Comparison of ENCODE assay signal across 19 cellular contexts in genomic region chr12:12202747-12203146, GRCh38.
A peak's percentile ranks its signal among the peaks of the same experiment; 100 is the strongest.
DNase-seq lines count a peak whose midpoint lies in the region; ATAC-seq and TF ChIP-seq lines count a peak whose summit lies in the region.
"Had no signal": no experiment of that assay in that cellular context is flagged by ENCODE, and none has a peak within 500 bp of the region (broad histone marks: within the 10 kb centered on the region; RNA-seq: fewer than 3 reads in every experiment).

No MANE protein-coding gene starts in this region.

- H3K9me3 Mint-ChIP-seq in endothelial cell (ENCODE audit: unreplicated experiment) = no peaks in the 10 kb centered on the region
- no peaks in the 10 kb centered on the region for H3K9me3 Mint-ChIP-seq in neural crest cell
- H3K9me3 Mint-ChIP-seq in activated T-cell treated with anti-CD3 and anti-CD28 coated beads, Interleukin-2, amount 50 U/mL, for 4 hours = peaks cover 4% of the 10 kb centered on the region

- CTCF ChIA-PET in A673 (lab: Charles Lee) = no interaction called here

- H3K27me3 Mint-ChIP-seq in endothelial cell (ENCODE audit: unreplicated experiment) (peaks cover 3% of the 10 kb centered on the region), neural crest cell (ENCODE audit: low read depth) (no peaks in the 10 kb centered on the region)
- peaks cover 9% of the 10 kb centered on the region for H3K27me3 Mint-ChIP-seq in activated T-cell treated with anti-CD3 and anti-CD28 coated beads, Interleukin-2, amount 50 U/mL, for 4 hours (ENCODE audit: low read depth)

- ATAC-seq in stimulated activated naive CD8-positive, alpha-beta T cell treated with anti-CD3 and anti-CD28 coated beads, Interleukin-15, Interleukin-2, amounts not matched to agents 100 U/mL and 50 U/mL, for 24 hours = no peak
- ATAC-seq in GM18870 (IDR thresholded peaks at IDR 0.05; ENCODE audit: unreplicated experiment) = no peak
- ATAC-seq in activated T-cell treated with anti-CD3 and anti-CD28 coated beads, Interleukin-2, amount 50 U/mL, for 4 hours = no peak
- ATAC-seq: HCT116 had no signal

- H3K36me3 Mint-ChIP-seq in endothelial cell (ENCODE audit: low read depth, unreplicated experiment) (peaks cover 40% of the 10 kb centered on the region), neural crest cell (ENCODE audit: low read depth) (peaks cover 34% of the 10 kb centered on the region)
- H3K36me3 Mint-ChIP-seq in activated T-cell treated with anti-CD3 and anti-CD28 coated beads, Interleukin-2, amount 50 U/mL, for 4 hours (ENCODE audit: insufficient read depth) = peaks cover 32% of the 10 kb centered on the region

- no peaks in the 10 kb centered on the region for H3K27me3 ChIP-seq in A673 (replicated peaks; ENCODE audit: insufficient read depth, low read depth, low read length, poor library complexity)

- BruUV-seq in A673 (replicated peaks; lab: Mats Ljungman, UMichigan) = no TSS peak

- intact Hi-C loops in A673 (cut with micrococcal nuclease; ENCODE audit: unreplicated experiment) = no loop called here

- H3K4me3 Mint-ChIP-seq in endothelial cell (ENCODE audit: unreplicated experiment) (no peak overlapping the region), neural crest cell (no peak overlapping the region)
- no peak overlapping the region for H3K4me3 Mint-ChIP-seq in activated T-cell treated with anti-CD3 and anti-CD28 coated beads, Interleukin-2, amount 50 U/mL, for 4 hours
- H3K4me3 Mint-ChIP-seq: CD4-positive, CD25-positive, alpha-beta regulatory T cell had no signal

- TF ChIP-seq CTCF in A673 (conservative IDR thresholded peaks at IDR 0.05; ENCODE audit: low read depth, low read length) (peak; percentile 43), endothelial cell (IDR thresholded peaks at IDR 0.05; ENCODE audit: unreplicated experiment) (no peak), neural crest cell (conservative IDR thresholded peaks at IDR 0.05) (peak; percentile 13)

- H3K4me1 Mint-ChIP-seq in endothelial cell (ENCODE audit: unreplicated experiment) = peaks cover 23% of the 10 kb centered on the region
- peaks cover 21% of the 10 kb centered on the region for H3K4me1 Mint-ChIP-seq in neural crest cell
- H3K4me1 Mint-ChIP-seq in activated T-cell treated with anti-CD3 and anti-CD28 coated beads, Interleukin-2, amount 50 U/mL, for 4 hours (ENCODE audit: low read depth) = no peaks in the 10 kb centered on the region
- H3K4me1 Mint-ChIP-seq: CD4-positive, CD25-positive, alpha-beta regulatory T cell had no signal

- H3K4me3 ChIP-seq in A673 (ENCODE audit: low read depth, low read length, poor library complexity, severe bottlenecking) = no peak overlapping the region
- H3K4me3 ChIP-seq: PC-9 had no signal

- H3K27ac ChIP-seq in A673 (ENCODE audit: low read depth, low read length, poor library complexity, severe bottlenecking) = peak overlapping the region; percentile 27
- H3K27ac ChIP-seq: PC-9 had no signal

- H3K27ac Mint-ChIP-seq in endothelial cell (ENCODE audit: unreplicated experiment) (peak overlapping the region; percentile 50), neural crest cell (ENCODE audit: unreplicated experiment) (no peak overlapping the region)
- H3K27ac Mint-ChIP-seq: CD4-positive, CD25-positive, alpha-beta regulatory T cell had no signal

- peak; percentile 56 for DNase-seq in A673 (ENCODE audit: low spot score)
- peak; percentile 6 for DNase-seq in OCI-M1 (lab: John Stamatoyannopoulos, UW)
- no peak for DNase-seq in endothelial cell (ENCODE audit: low spot score)
- no peak for DNase-seq in neural crest cell (ENCODE audit: low read depth, low spot score)
- no peak for DNase-seq in stimulated activated naive CD8-positive, alpha-beta T cell treated with anti-CD3 and anti-CD28 coated beads, Interleukin-15, Interleukin-2, amounts not matched to agents 100 U/mL and 50 U/mL, for 24 hours
- no peak for DNase-seq in activated T-cell treated with anti-CD3 and anti-CD28 coated beads, Interleukin-2, amount 50 U/mL, for 4 hours
- no peak for DNase-seq in NCI-H524 (lab: John Stamatoyannopoulos, UW)
- DNase-seq: AML-193; Calu3; CD4-positive, CD25-positive, alpha-beta regulatory T cell; MV-4-11; NCI-H1436; NCI-H2081 treated with DMSO at 0.1 percent for 48 hours; NCI-H2227 treated with DMSO at 0.1 percent for 48 hours; NCI-H526 treated with DMSO at 0.1 percent for 48 hours; NK-92 treated with Interleukin-12 subunit alpha and Interleukin-12 subunit beta, amount 100 ng/mL, for 24 hours; PC-9 had no signal

- H3K4me1 ChIP-seq in A673 (ENCODE audit: insufficient read depth, low read length, poor library complexity, severe bottlenecking) = peaks cover 44% of the 10 kb centered on the region

- H3K9me3 ChIP-seq in A673 (ENCODE audit: low read depth, low read length, poor library complexity, severe bottlenecking) = peaks cover 6% of the 10 kb centered on the region

- POLR2A ChIA-PET in A673 (lab: Charles Lee; ENCODE audit: low non-redundant PET) = no interaction called here

- peaks cover 42% of the 10 kb centered on the region for H3K36me3 ChIP-seq in A673 (ENCODE audit: insufficient read depth, low read length, poor library complexity, severe bottlenecking)

Comparison
In these comparisons a context has a peak if more than half of its experiments do, and no peak if none do; other contexts are left out.
1. DNase-seq: peak in A673 (single experiment) and OCI-M1 (single experiment); none in endothelial cell (single experiment), neural crest cell (single experiment), stimulated activated naive CD8-positive, alpha-beta T cell treated with anti-CD3 and anti-CD28 coated beads, Interleukin-15, Interleukin-2, amounts not matched to agents 100 U/mL and 50 U/mL, for 24 hours (single experiment), activated T-cell treated with anti-CD3 and anti-CD28 coated beads, Interleukin-2, amount 50 U/mL, for 4 hours (single experiment) and NCI-H524 (0 of 2).